In the genomic region with DNA sequence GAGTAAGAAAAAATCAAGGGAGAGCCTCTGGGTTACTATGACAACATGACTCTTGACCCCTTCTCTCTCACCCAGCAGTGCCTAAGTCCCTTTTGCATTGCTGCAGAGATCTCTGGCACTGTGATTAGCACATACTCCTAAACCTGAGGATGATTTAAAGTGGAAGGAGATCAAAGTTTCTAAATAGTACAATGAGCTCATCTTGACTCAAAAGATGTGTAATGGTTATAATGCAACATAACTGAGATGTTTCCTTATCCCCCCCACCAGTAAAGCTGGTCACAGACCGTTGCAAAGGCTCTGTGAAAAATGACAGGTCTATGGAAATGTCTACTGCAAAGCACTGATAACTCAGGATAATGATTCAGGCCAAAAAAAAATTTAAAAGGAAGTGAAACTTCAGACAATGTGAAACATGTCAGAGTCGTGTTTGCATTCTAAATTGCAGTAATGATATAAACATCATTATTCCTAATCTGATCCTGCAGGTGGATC, we compare ENCODE assay signal across 1 cellular context.
TF ChIP-seq lines count a peak whose summit lies in the region.

No MANE protein-coding gene starts in this region.

TF ChIP-seq in GM23338, 12 proteins besides CTCF, POLR2A, EP300 and RAD21 (continued from another document):
- TF ChIP-seq REST (IDR thresholded peaks at IDR 0.05; ENCODE audit: unreplicated experiment) (no peak), NANOG (IDR thresholded peaks at IDR 0.05; ENCODE audit: borderline replicate concordance) (no peak), CREB1 (CRISPR knock-in tag; IDR thresholded peaks at IDR 0.05; ENCODE audit: low read depth) (no peak), ZNF462 (CRISPR knock-in tag; IDR thresholded peaks at IDR 0.05) (no peak), POLR2AphosphoS5 (IDR thresholded peaks at IDR 0.05; ENCODE audit: low read depth) (no peak), ZNF331 (CRISPR knock-in tag; IDR thresholded peaks at IDR 0.05; ENCODE audit: low read depth) (no peak), EZH2 (IDR thresholded peaks at IDR 0.05; ENCODE audit: low read depth, unreplicated experiment) (no peak), ZNF114 (CRISPR knock-in tag; IDR thresholded peaks at IDR 0.05) (no peak), STAT1 (IDR thresholded peaks at IDR 0.05; ENCODE audit: unreplicated experiment) (no peak)
